In genomic region chr14:37157987-37158386, GRCh38 we compare ENCODE assay signal across 7 cellular contexts. TPM values are rescaled to one million over a fixed set of nuclear protein-coding genes. Genes with fewer than 3 reads are reported as not detected.
"Had no signal": no experiment of that assay in that cellular context is flagged by ENCODE, and none has a peak within 500 bp of the region (broad histone marks: within the 10 kb centered on the region; RNA-seq: fewer than 3 reads in every experiment).

No MANE protein-coding gene starts in this region.

- H3K4me3 ChIP-seq: GM12878 had no signal

- FAIRE-seq: GM12878, GM12891, GM12892, GM18507, GM19239 had no signal

- ATAC-seq: GM12878 had no signal

- DNase-seq: GDM1, GF-D8 had no signal

RNA-seq across cellular contexts. Expression of gene MIPOL1, which starts 39.8 kb away (rescaled TPM):
- total RNA-seq: GM12878 had no signal
